ENCODE assay signal across 1 cellular context in the genomic region with DNA sequence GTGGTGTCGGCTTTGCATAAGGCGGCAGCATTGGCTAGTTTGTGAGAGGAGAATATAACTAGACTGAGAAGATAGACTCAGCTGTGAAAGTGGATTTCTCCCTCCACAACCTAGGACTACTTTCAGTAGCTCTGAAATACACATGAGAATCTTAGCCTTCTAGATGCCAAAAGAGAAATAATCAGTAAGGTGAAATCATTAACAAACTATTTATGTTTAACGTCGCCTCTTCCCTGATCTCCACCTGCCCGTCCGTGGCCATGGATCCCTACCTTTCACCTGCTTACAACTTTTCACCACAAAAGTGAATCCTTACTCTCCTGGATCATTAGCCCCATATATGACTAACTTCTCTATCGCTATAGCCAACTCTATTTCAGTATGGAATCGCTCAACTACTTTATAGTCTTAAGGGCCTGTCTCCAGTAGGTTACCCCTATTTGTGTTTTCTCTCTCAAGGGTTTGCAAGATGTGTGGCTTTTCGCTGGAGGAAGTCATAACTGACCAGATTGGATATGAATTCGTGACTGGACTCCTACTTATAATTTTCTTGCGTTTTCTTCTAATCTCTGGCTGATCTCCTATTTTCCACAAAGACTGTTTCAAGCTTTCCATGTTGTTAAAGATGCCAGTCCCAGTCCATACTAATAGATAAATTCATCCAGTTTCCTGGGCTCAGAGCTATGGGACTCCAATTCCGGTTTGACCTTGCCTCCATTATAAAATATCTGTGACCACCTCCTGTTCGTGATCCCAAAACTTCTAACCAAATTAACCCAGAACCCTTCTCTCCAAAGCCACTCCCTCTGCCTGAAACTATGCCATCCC.
A peak's percentile ranks its signal among the peaks of the same experiment; 100 is the strongest.
TF ChIP-seq lines count a peak whose summit lies in the region.

No MANE protein-coding gene starts in this region.

TF ChIP-seq in K562, 482 proteins besides CTCF, POLR2A, EP300 and RAD21 (continued from another document and continues in another):
- TF ChIP-seq, protein P1, sequence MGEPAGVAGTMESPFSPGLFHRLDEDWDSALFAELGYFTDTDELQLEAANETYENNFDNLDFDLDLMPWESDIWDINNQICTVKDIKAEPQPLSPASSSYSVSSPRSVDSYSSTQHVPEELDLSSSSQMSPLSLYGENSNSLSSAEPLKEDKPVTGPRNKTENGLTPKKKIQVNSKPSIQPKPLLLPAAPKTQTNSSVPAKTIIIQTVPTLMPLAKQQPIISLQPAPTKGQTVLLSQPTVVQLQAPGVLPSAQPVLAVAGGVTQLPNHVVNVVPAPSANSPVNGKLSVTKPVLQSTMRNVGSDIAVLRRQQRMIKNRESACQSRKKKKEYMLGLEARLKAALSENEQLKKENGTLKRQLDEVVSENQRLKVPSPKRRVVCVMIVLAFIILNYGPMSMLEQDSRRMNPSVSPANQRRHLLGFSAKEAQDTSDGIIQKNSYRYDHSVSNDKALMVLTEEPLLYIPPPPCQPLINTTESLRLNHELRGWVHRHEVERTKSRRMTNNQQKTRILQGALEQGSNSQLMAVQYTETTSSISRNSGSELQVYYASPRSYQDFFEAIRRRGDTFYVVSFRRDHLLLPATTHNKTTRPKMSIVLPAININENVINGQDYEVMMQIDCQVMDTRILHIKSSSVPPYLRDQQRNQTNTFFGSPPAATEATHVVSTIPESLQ (CRISPR knock-in tag; IDR thresholded peaks at IDR 0.05): 0 out of 2 replicates have a peak, but pooled peaks have one; percentile 9
- TF ChIP-seq MAFG (tag; conservative IDR thresholded peaks at IDR 0.05): no peak
- TF ChIP-seq BRCA1 (IDR thresholded peaks at IDR 0.05): no peak
- no peak for TF ChIP-seq BRCA1 (CRISPR knock-in tag; IDR thresholded peaks at IDR 0.05)
- no peak for TF ChIP-seq SNIP1 (IDR thresholded peaks at IDR 0.05; ENCODE audit: low read depth)
- TF ChIP-seq SRF (CRISPR knock-in tag; IDR thresholded peaks at IDR 0.05): no peak
- TF ChIP-seq EWSR1 (IDR thresholded peaks at IDR 0.05; ENCODE audit: borderline replicate concordance, low read depth, partially characterized antibody): no peak
- no peak for TF ChIP-seq MAZ (CRISPR knock-in tag; conservative IDR thresholded peaks at IDR 0.05 in 1 of 2, IDR thresholded peaks at IDR 0.05 in 1 of 2)
- no peak for TF ChIP-seq SAP30 (IDR thresholded peaks at IDR 0.05; ENCODE audit: borderline replicate concordance, insufficient read depth, low read depth, low read length, poor library complexity, severe bottlenecking)
- TF ChIP-seq PHB (CRISPR knock-in tag; IDR thresholded peaks at IDR 0.05): no peak
- TF ChIP-seq MTA2 (IDR thresholded peaks at IDR 0.05; ENCODE audit: low read depth): no peak
- TF ChIP-seq, protein P2, sequence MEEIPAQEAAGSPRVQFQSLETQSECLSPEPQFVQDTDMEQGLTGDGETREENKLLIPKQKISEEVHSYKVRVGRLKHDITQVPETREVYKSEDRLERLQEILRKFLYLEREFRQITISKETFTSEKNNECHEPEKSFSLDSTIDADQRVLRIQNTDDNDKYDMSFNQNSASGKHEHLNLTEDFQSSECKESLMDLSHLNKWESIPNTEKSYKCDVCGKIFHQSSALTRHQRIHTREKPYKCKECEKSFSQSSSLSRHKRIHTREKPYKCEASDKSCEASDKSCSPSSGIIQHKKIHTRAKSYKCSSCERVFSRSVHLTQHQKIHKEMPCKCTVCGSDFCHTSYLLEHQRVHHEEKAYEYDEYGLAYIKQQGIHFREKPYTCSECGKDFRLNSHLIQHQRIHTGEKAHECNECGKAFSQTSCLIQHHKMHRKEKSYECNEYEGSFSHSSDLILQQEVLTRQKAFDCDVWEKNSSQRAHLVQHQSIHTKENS (CRISPR knock-in tag; IDR thresholded peaks at IDR 0.05): no peak
- TF ChIP-seq FOXK2 (conservative IDR thresholded peaks at IDR 0.05 in 1 of 2, IDR thresholded peaks at IDR 0.05 in 1 of 2; ENCODE audit: low read depth in 2 of 2): 0 out of 4 replicates have a peak, but pooled peaks of 1 of the 2 experiments have one; percentile 23
- TF ChIP-seq CBFB (CRISPR knock-in tag; IDR thresholded peaks at IDR 0.05): no peak
- no peak for TF ChIP-seq DNMT1 (IDR thresholded peaks at IDR 0.05)
- TF ChIP-seq KLF1 (tag; IDR thresholded peaks at IDR 0.05): no peak
- TF ChIP-seq, protein P3, sequence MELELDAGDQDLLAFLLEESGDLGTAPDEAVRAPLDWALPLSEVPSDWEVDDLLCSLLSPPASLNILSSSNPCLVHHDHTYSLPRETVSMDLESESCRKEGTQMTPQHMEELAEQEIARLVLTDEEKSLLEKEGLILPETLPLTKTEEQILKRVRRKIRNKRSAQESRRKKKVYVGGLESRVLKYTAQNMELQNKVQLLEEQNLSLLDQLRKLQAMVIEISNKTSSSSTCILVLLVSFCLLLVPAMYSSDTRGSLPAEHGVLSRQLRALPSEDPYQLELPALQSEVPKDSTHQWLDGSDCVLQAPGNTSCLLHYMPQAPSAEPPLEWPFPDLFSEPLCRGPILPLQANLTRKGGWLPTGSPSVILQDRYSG (tag; conservative IDR thresholded peaks at IDR 0.05; ENCODE audit: low read depth): no peak
- no peak for TF ChIP-seq KDM4B (IDR thresholded peaks at IDR 0.05; ENCODE audit: borderline replicate concordance in 2 of 2, low read depth in 1 of 2)
- TF ChIP-seq JUN (IDR thresholded peaks at IDR 0.05; ENCODE audit: borderline replicate concordance, low read depth, low read length): no peak
- TF ChIP-seq JUN (CRISPR knock-in tag; IDR thresholded peaks at IDR 0.05; ENCODE audit: borderline replicate concordance): no peak
- TF ChIP-seq PRMT5 (CRISPR knock-in tag; IDR thresholded peaks at IDR 0.05): no peak
- TF ChIP-seq FIP1L1 (IDR thresholded peaks at IDR 0.05; ENCODE audit: low read depth, low read length, poor library complexity, severe bottlenecking): no peak
- TF ChIP-seq BDP1 (IDR thresholded peaks at IDR 0.05; ENCODE audit: insufficient read depth, insufficient read length): no peak
- TF ChIP-seq, protein P4, sequence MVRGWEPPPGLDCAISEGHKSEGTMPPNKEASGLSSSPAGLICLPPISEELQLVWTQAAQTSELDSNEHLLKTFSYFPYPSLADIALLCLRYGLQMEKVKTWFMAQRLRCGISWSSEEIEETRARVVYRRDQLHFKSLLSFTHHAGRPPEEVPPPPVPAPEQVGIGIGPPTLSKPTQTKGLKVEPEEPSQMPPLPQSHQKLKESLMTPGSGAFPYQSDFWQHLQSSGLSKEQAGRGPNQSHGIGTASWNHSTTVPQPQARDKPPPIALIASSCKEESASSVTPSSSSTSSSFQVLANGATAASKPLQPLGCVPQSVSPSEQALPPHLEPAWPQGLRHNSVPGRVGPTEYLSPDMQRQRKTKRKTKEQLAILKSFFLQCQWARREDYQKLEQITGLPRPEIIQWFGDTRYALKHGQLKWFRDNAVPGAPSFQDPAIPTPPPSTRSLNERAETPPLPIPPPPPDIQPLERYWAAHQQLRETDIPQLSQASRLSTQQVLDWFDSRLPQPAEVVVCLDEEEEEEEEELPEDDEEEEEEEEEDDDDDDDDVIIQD (CRISPR knock-in tag; IDR thresholded peaks at IDR 0.05): no peak
- no peak for TF ChIP-seq GABPA (tag; conservative IDR thresholded peaks at IDR 0.05; ENCODE audit: low read depth)
- 0 out of 2 replicates have a peak, but pooled peaks have one; percentile 30 for TF ChIP-seq THRAP3 (IDR thresholded peaks at IDR 0.05; ENCODE audit: borderline replicate concordance)
- TF ChIP-seq XRCC5 (IDR thresholded peaks at IDR 0.05; ENCODE audit: low read depth, low read length): no peak
- TF ChIP-seq ZBTB17 (CRISPR knock-in tag; IDR thresholded peaks at IDR 0.05): no peak
- no peak for TF ChIP-seq CBX5 (IDR thresholded peaks at IDR 0.05; ENCODE audit: borderline replicate concordance, low read depth)
- TF ChIP-seq BCL6 (CRISPR knock-in tag; IDR thresholded peaks at IDR 0.05): no peak
- no peak for TF ChIP-seq EP400 (IDR thresholded peaks at IDR 0.05)
- TF ChIP-seq TEAD4 (IDR thresholded peaks at IDR 0.05; ENCODE audit: low read length): peak; percentile 28; the same call in 1 of the 2 replicates
- no peak for TF ChIP-seq TEAD4 (CRISPR knock-in tag; IDR thresholded peaks at IDR 0.05; ENCODE audit: borderline replicate concordance)
- no peak for TF ChIP-seq PHF8 (IDR thresholded peaks at IDR 0.05; ENCODE audit: borderline replicate concordance, low read length)
- TF ChIP-seq, protein P5, sequence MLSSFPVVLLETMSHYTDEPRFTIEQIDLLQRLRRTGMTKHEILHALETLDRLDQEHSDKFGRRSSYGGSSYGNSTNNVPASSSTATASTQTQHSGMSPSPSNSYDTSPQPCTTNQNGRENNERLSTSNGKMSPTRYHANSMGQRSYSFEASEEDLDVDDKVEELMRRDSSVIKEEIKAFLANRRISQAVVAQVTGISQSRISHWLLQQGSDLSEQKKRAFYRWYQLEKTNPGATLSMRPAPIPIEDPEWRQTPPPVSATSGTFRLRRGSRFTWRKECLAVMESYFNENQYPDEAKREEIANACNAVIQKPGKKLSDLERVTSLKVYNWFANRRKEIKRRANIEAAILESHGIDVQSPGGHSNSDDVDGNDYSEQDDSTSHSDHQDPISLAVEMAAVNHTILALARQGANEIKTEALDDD (IDR thresholded peaks at IDR 0.05): peak; percentile 70
- TF ChIP-seq TEAD2 (tag; IDR thresholded peaks at IDR 0.05): no peak
- TF ChIP-seq, protein P6, sequence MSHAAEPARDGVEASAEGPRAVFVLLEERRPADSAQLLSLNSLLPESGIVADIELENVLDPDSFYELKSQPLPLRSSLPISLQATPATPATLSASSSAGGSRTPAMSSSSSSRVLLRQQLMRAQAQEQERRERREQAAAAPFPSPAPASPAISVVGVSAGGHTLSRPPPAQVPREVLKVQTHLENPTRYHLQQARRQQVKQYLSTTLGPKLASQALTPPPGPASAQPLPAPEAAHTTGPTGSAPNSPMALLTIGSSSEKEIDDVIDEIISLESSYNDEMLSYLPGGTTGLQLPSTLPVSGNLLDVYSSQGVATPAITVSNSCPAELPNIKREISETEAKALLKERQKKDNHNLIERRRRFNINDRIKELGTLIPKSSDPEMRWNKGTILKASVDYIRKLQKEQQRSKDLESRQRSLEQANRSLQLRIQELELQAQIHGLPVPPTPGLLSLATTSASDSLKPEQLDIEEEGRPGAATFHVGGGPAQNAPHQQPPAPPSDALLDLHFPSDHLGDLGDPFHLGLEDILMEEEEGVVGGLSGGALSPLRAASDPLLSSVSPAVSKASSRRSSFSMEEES (CRISPR knock-in tag; IDR thresholded peaks at IDR 0.05): no peak
- TF ChIP-seq FOXP1 (CRISPR knock-in tag; IDR thresholded peaks at IDR 0.05): no peak
- TF ChIP-seq SIX5 (IDR thresholded peaks at IDR 0.05; ENCODE audit: borderline replicate concordance in 1 of 2, insufficient read depth in 1 of 2, low read depth in 1 of 2, low read length in 2 of 2): no peak
- no peak for TF ChIP-seq ZNF431 (CRISPR knock-in tag; IDR thresholded peaks at IDR 0.05)
- TF ChIP-seq TBP (optimal IDR thresholded peaks at IDR 0.05; ENCODE audit: low read depth, low read length): peak; percentile 43
- TF ChIP-seq ZKSCAN3 (CRISPR knock-in tag; IDR thresholded peaks at IDR 0.05): no peak
- no peak for TF ChIP-seq ETV1 (tag; conservative IDR thresholded peaks at IDR 0.05; ENCODE audit: low read depth)
- TF ChIP-seq, protein P7, sequence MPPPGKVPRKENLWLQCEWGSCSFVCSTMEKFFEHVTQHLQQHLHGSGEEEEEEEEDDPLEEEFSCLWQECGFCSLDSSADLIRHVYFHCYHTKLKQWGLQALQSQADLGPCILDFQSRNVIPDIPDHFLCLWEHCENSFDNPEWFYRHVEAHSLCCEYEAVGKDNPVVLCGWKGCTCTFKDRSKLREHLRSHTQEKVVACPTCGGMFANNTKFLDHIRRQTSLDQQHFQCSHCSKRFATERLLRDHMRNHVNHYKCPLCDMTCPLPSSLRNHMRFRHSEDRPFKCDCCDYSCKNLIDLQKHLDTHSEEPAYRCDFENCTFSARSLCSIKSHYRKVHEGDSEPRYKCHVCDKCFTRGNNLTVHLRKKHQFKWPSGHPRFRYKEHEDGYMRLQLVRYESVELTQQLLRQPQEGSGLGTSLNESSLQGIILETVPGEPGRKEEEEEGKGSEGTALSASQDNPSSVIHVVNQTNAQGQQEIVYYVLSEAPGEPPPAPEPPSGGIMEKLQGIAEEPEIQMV (tag; conservative IDR thresholded peaks at IDR 0.05; ENCODE audit: low read depth): no peak
- TF ChIP-seq HDAC2 (IDR thresholded peaks at IDR 0.05): no peak
- TF ChIP-seq, protein P8, sequence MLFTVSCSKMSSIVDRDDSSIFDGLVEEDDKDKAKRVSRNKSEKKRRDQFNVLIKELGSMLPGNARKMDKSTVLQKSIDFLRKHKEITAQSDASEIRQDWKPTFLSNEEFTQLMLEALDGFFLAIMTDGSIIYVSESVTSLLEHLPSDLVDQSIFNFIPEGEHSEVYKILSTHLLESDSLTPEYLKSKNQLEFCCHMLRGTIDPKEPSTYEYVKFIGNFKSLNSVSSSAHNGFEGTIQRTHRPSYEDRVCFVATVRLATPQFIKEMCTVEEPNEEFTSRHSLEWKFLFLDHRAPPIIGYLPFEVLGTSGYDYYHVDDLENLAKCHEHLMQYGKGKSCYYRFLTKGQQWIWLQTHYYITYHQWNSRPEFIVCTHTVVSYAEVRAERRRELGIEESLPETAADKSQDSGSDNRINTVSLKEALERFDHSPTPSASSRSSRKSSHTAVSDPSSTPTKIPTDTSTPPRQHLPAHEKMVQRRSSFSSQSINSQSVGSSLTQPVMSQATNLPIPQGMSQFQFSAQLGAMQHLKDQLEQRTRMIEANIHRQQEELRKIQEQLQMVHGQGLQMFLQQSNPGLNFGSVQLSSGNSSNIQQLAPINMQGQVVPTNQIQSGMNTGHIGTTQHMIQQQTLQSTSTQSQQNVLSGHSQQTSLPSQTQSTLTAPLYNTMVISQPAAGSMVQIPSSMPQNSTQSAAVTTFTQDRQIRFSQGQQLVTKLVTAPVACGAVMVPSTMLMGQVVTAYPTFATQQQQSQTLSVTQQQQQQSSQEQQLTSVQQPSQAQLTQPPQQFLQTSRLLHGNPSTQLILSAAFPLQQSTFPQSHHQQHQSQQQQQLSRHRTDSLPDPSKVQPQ (CRISPR knock-in tag; IDR thresholded peaks at IDR 0.05; ENCODE audit: borderline replicate concordance): no peak
